8 cellular contexts compared by ENCODE assay signal in genomic region chr6:75230484-75231325, GRCh38. TPM values are rescaled to one million over a fixed set of nuclear protein-coding genes. Genes with fewer than 3 reads are reported as not detected.
DNase-seq lines count a peak whose midpoint lies in the region; ATAC-seq and TF ChIP-seq lines count a peak whose summit lies in the region.

No MANE protein-coding gene starts in this region.

- no peaks in the 10 kb centered on the region for H3K9me2 ChIP-seq in Loucy (replicated peaks; ENCODE audit: low read depth, low read length)

- no peaks in the 10 kb centered on the region for H3K79me2 ChIP-seq in Loucy (ENCODE audit: insufficient read depth, low read length)

- H3K4me1 ChIP-seq in Loucy (ENCODE audit: insufficient read depth, low read length, poor library complexity, severe bottlenecking) (no peaks in the 10 kb centered on the region), body of pancreas (no peaks in the 10 kb centered on the region)

- H3F3A ChIP-seq in Loucy (ENCODE audit: low read depth) = no peaks in the 10 kb centered on the region

- 52% methylated on average over 10 of the region's 10 CpGs for WGBS in body of pancreas, 2 donors

- H2AFZ ChIP-seq in Loucy (ENCODE audit: low read length) = no peak overlapping the region

- H3K4me3 ChIP-seq in Loucy (ENCODE audit: low read length, poor library complexity, severe bottlenecking) = no peak overlapping the region
- no peak overlapping the region for H3K4me3 ChIP-seq in body of pancreas

- no peak overlapping the region for H3K4me2 ChIP-seq in Loucy (ENCODE audit: low read depth, low read length, poor library complexity, severe bottlenecking)

- no peaks in the 10 kb centered on the region for H3K36me3 ChIP-seq in Loucy (ENCODE audit: insufficient read depth, low read length)
- no peaks in the 10 kb centered on the region for H3K36me3 ChIP-seq in body of pancreas (replicated peaks in 1 of 2; ENCODE audit: insufficient read depth in 1 of 2, low read depth in 2 of 2)

- no peak overlapping the region for H3K27ac ChIP-seq in body of pancreas

- no peaks in the 10 kb centered on the region for H3K27me3 ChIP-seq in Loucy (ENCODE audit: insufficient read depth, low read length, poor library complexity, severe bottlenecking)
- H3K27me3 ChIP-seq in body of pancreas = no peaks in the 10 kb centered on the region

- peak; percentile 71 for ATAC-seq in body of pancreas
- peak; percentile 80 for ATAC-seq in left colon
- no peak for ATAC-seq in HG03135 (IDR thresholded peaks at IDR 0.05; ENCODE audit: unreplicated experiment)
- ATAC-seq in GM21717 (IDR thresholded peaks at IDR 0.05; ENCODE audit: unreplicated experiment) = no peak

- DNase-seq in EH (ENCODE audit: low read depth) = peak; percentile 72
- peak; percentile 42 to 54 (median 46) for DNase-seq in body of pancreas
- no peak for DNase-seq in left colon
- no peak for DNase-seq in retina
- DNase-seq in activated CD4-positive, alpha-beta T cell treated with anti-CD3 and anti-CD28 coated beads, Interleukin-2, amount 50 U/mL, for 1 hour = no peak

- no peaks in the 10 kb centered on the region for H3K9me3 ChIP-seq in Loucy (ENCODE audit: insufficient read depth, low read depth, low read length)
- no peaks in the 10 kb centered on the region for H3K9me3 ChIP-seq in body of pancreas

- TF ChIP-seq CTCF in Loucy (conservative IDR thresholded peaks at IDR 0.05; ENCODE audit: low read length) (peak; percentile 54), body of pancreas (IDR thresholded peaks at IDR 0.05) (peak; percentile 35 to 71 (median 63))

- intact Hi-C loops in body of pancreas (cut with DNase I) (no loop called here), left colon (cut with DNase I, micrococcal nuclease) (no loop called here)

- TF ChIP-seq POLR2A in body of pancreas (IDR thresholded peaks at IDR 0.05) = no peak

- H3K9ac ChIP-seq in Loucy (ENCODE audit: low read depth, low read length, poor library complexity, severe bottlenecking) = no peak overlapping the region

- no peaks in the 10 kb centered on the region for H4K20me1 ChIP-seq in Loucy (ENCODE audit: insufficient read depth, low read length, poor library complexity, severe bottlenecking)

RNA-seq across cellular contexts. Expression of gene COX7A2, which starts 12.9 kb away (rescaled TPM):
- total RNA-seq in body of pancreas = 100 to 1,000 TPM in 1 of 2 donors, 10 to 100 TPM in 1; 50.1 to 139 TPM
- 100 to 1,000 TPM; 704 to 802 TPM for total RNA-seq in left colon

RNA-seq across cellular contexts. Expression of gene COL12A1, which starts 24.9 kb away (rescaled TPM):
- total RNA-seq in body of pancreas (10 to 100 TPM; 34.0 to 35.3 TPM), left colon (10 to 100 TPM in 1 of 2 donors, 1 to 10 TPM in 1; 5.5 to 18.4 TPM)

RNA-seq across cellular contexts. Expression of gene TMEM30A, which starts 53.9 kb away (rescaled TPM):
- total RNA-seq in body of pancreas (10 to 100 TPM; 20.8 to 60.7 TPM), left colon (100 to 1,000 TPM in 1 of 2 donors, 10 to 100 TPM in 1; 91.2 to 107 TPM)

Comparison
In these comparisons a context has a peak if more than half of its experiments do, and no peak if none do; other contexts are left out.
1. DNase-seq: peak in EH (single experiment) and body of pancreas (4 of 4); none in left colon (0 of 2), retina (single experiment) and activated CD4-positive, alpha-beta T cell treated with anti-CD3 and anti-CD28 coated beads, Interleukin-2, amount 50 U/mL, for 1 hour (single experiment).
2. ATAC-seq: peak in body of pancreas (single experiment) and left colon (single experiment); none in HG03135 (single experiment) and GM21717 (single experiment).
3. RNA of gene COX7A2, which starts 12.9 kb away (total RNA-seq): 704 to 802 TPM in left colon; 50.1 to 139 TPM in body of pancreas; every median in the first group is over 4 times any median in the second.